ENCODE assay signal across 22 cellular contexts in genomic region chr12:3673960-3674708, GRCh38.
A peak's percentile ranks its signal among the peaks of the same experiment; 100 is the strongest.
DNase-seq lines count a peak whose midpoint lies in the region; ATAC-seq and TF ChIP-seq lines count a peak whose summit lies in the region.
"Had no signal": no experiment of that assay in that cellular context is flagged by ENCODE, and none has a peak within 500 bp of the region (broad histone marks: within the 10 kb centered on the region; RNA-seq: fewer than 3 reads in every experiment).

No MANE protein-coding gene starts in this region.

- peak overlapping the region; percentile 29 for H3K27ac Mint-ChIP-seq in activated T-helper 17 cell treated with anti-CD3 and anti-CD28 coated beads, Interleukin-2, amount 50 U/mL, for 72 hours
- H3K27ac Mint-ChIP-seq in activated CD4-positive, alpha-beta T cell treated with anti-CD3 and anti-CD28 coated beads, Interleukin-2, amount 10 ng/mL, durations not matched to agents 24 days and 14 days: no peak overlapping the region

- H3K4me3 ChIP-seq in heart left ventricle (no peak overlapping the region), mucosa of descending colon (no peak overlapping the region)
- H3K4me3 ChIP-seq: BLaER1, GM12878, GM23248 had no signal

- no peaks in the 10 kb centered on the region for H3K9me3 Mint-ChIP-seq in activated T-helper 17 cell treated with anti-CD3 and anti-CD28 coated beads, Interleukin-2, amount 50 U/mL, for 72 hours
- H3K9me3 Mint-ChIP-seq in activated CD4-positive, alpha-beta T cell treated with anti-CD3 and anti-CD28 coated beads, Interleukin-2, amount 10 ng/mL, durations not matched to agents 24 days and 14 days: no peaks in the 10 kb centered on the region
- H3K9me3 Mint-ChIP-seq: CD8-positive, alpha-beta memory T cell had no signal

- DNase-seq in left cardiac atrium (no peak), heart left ventricle (no peak), mucosa of descending colon (no peak)
- DNase-seq in activated CD4-positive, alpha-beta T cell treated with anti-CD3 and anti-CD28 coated beads, Interleukin-2, amount 10 ng/mL, durations not matched to agents 24 days and 14 days: no peak
- DNase-seq: CD8-positive, alpha-beta memory T cell; DMS53; EL; GM23248; NCI-H1048; NCI-H1436; NCI-H2029 treated with DMSO at 0.1 percent for 48 hours; NCI-H510A treated with DMSO at 0.1 percent for 48 hours; PC-3; RPMI8226; SHP77 treated with DMSO at 0.1 percent for 48 hours; SK-N-SH had no signal

- intact Hi-C loops in left cardiac atrium (cut with DNase I) (no loop called here), heart left ventricle (cut with DNase I) (loop anchor here in 3 of 10 donors (10.0 kb wide), 1 partner anchor 369 kb away; no protein-coding TSS in a partner anchor), mucosa of descending colon (cut with DNase I, micrococcal nuclease) (no loop called here)
- intact Hi-C loops in activated CD4-positive, alpha-beta T cell treated with anti-CD3 and anti-CD28 coated beads, Interleukin-2, amount 10 ng/mL, durations not matched to agents 24 days and 14 days (cut with micrococcal nuclease): loop anchor here (5.0 kb wide), 1 partner anchor 78 kb away; the partner anchor contains the start of gene CRACR2A

- TF ChIP-seq POLR2A in heart left ventricle (IDR thresholded peaks at IDR 0.05): no peak

- H3K36me3 ChIP-seq in heart left ventricle (peaks cover 0 to 49% (median 0%) of the 10 kb centered on the region in 9 donors), mucosa of descending colon (ENCODE audit: low read depth) (no peaks in the 10 kb centered on the region)

- H3K27me3 Mint-ChIP-seq in activated T-helper 17 cell treated with anti-CD3 and anti-CD28 coated beads, Interleukin-2, amount 50 U/mL, for 72 hours: no peaks in the 10 kb centered on the region
- H3K27me3 Mint-ChIP-seq in activated CD4-positive, alpha-beta T cell treated with anti-CD3 and anti-CD28 coated beads, Interleukin-2, amount 10 ng/mL, durations not matched to agents 24 days and 14 days: no peaks in the 10 kb centered on the region
- H3K27me3 Mint-ChIP-seq: CD8-positive, alpha-beta memory T cell had no signal

- H3K27me3 ChIP-seq in heart left ventricle: no peaks in the 10 kb centered on the region
- H3K27me3 ChIP-seq: BLaER1 had no signal

- H3K9me3 ChIP-seq in heart left ventricle (no peaks in the 10 kb centered on the region), mucosa of descending colon (no peaks in the 10 kb centered on the region)
- H3K9me3 ChIP-seq: BLaER1, SK-N-SH had no signal

- peaks cover 99% of the 10 kb centered on the region for H3K36me3 Mint-ChIP-seq in activated T-helper 17 cell treated with anti-CD3 and anti-CD28 coated beads, Interleukin-2, amount 50 U/mL, for 72 hours (ENCODE audit: low read depth)
- H3K36me3 Mint-ChIP-seq in activated CD4-positive, alpha-beta T cell treated with anti-CD3 and anti-CD28 coated beads, Interleukin-2, amount 10 ng/mL, durations not matched to agents 24 days and 14 days (ENCODE audit: low read depth): peaks cover 45% of the 10 kb centered on the region

- ATAC-seq in left cardiac atrium (peak; percentile 24 to 68), heart left ventricle (no peak), mucosa of descending colon (peak; percentile 44), GM19023 (IDR thresholded peaks at IDR 0.05; ENCODE audit: unreplicated experiment) (no peak), HG03565 (IDR thresholded peaks at IDR 0.05; ENCODE audit: unreplicated experiment) (no peak)
- ATAC-seq in activated T-helper 17 cell treated with anti-CD3 and anti-CD28 coated beads, Interleukin-2, amount 50 U/mL, for 72 hours (replicated peaks): no peak
- ATAC-seq: GM12878, HCT116, PC-3 had no signal

- H3K4me1 ChIP-seq in heart left ventricle (peaks cover 0 to 21% (median 1%) of the 10 kb centered on the region in 12 donors), mucosa of descending colon (ENCODE audit: low read depth) (peaks cover 3% of the 10 kb centered on the region)
- H3K4me1 ChIP-seq: BLaER1 had no signal

- TF ChIP-seq CTCF in heart left ventricle (IDR thresholded peaks at IDR 0.05): no peak
- TF ChIP-seq CTCF in mucosa of descending colon (IDR thresholded peaks at IDR 0.05): no peak

- WGBS in heart left ventricle, 4 donors: 67 to 73% (median 69%) methylated on average over 11 of the region's 11 CpGs

- no peaks in the 10 kb centered on the region for H3K4me1 Mint-ChIP-seq in activated T-helper 17 cell treated with anti-CD3 and anti-CD28 coated beads, Interleukin-2, amount 50 U/mL, for 72 hours
- H3K4me1 Mint-ChIP-seq in activated CD4-positive, alpha-beta T cell treated with anti-CD3 and anti-CD28 coated beads, Interleukin-2, amount 10 ng/mL, durations not matched to agents 24 days and 14 days: peaks cover 15% of the 10 kb centered on the region

- H3K4me3 Mint-ChIP-seq in activated T-helper 17 cell treated with anti-CD3 and anti-CD28 coated beads, Interleukin-2, amount 50 U/mL, for 72 hours: no peak overlapping the region
- no peak overlapping the region for H3K4me3 Mint-ChIP-seq in activated CD4-positive, alpha-beta T cell treated with anti-CD3 and anti-CD28 coated beads, Interleukin-2, amount 10 ng/mL, durations not matched to agents 24 days and 14 days
- H3K4me3 Mint-ChIP-seq: CD8-positive, alpha-beta memory T cell had no signal

- no peak overlapping the region for H3K27ac ChIP-seq in heart left ventricle
- H3K27ac ChIP-seq: BLaER1, GM23248 had no signal

Comparison
In these comparisons a context has a peak if more than half of its experiments do, and no peak if none do; other contexts are left out.
1. ATAC-seq: peak in left cardiac atrium (2 of 2) and mucosa of descending colon (single experiment); none in heart left ventricle (0 of 4), activated T-helper 17 cell treated with anti-CD3 and anti-CD28 coated beads, Interleukin-2, amount 50 U/mL, for 72 hours (single experiment), GM19023 (single experiment) and HG03565 (single experiment).